Comparison of ENCODE assay signal across 2 cellular contexts in the genomic region with DNA sequence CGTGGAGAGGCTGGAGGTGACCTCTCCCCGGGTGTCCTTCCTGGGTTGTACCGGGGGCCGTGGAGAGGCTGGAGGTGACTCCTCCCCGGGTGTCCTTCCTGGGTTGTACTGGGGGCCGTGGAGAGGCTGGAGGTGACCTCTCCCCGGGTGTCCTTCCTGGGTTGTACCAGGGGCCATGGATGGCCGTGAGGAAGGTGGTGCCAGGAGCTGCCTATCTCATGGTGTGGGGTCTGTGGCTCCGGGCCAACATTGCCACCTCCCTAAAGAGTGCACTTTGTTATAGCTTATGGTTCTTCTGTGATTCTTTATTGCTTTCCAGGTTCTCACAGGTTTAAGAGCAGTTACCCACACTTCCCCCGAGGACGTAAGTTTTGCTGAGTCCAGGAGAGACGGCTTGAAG.
TF ChIP-seq lines count a peak whose summit lies in the region.

No MANE protein-coding gene starts in this region.

TF ChIP-seq in HepG2, 621 proteins besides CTCF, POLR2A, EP300 and RAD21 (continued from another document):
- TF ChIP-seq TBL1XR1 (IDR thresholded peaks at IDR 0.05; ENCODE audit: borderline replicate concordance, low read length, partially characterized antibody) (no peak), ZNF550 (CRISPR knock-in tag; IDR thresholded peaks at IDR 0.05; ENCODE audit: borderline replicate concordance) (no peak), JARID2 (CRISPR knock-in tag; IDR thresholded peaks at IDR 0.05; ENCODE audit: insufficient replicate concordance) (no peak), ZNF761 (CRISPR knock-in tag; conservative IDR thresholded peaks at IDR 0.05) (no peak), ASH2L (IDR thresholded peaks at IDR 0.05; ENCODE audit: insufficient read length, low read depth, low read length) (no peak), ZNF101 (CRISPR knock-in tag; IDR thresholded peaks at IDR 0.05; ENCODE audit: borderline replicate concordance, low read depth) (no peak), ZNF749 (CRISPR knock-in tag; IDR thresholded peaks at IDR 0.05; ENCODE audit: borderline replicate concordance) (no peak)
- TF ChIP-seq, protein P1, sequence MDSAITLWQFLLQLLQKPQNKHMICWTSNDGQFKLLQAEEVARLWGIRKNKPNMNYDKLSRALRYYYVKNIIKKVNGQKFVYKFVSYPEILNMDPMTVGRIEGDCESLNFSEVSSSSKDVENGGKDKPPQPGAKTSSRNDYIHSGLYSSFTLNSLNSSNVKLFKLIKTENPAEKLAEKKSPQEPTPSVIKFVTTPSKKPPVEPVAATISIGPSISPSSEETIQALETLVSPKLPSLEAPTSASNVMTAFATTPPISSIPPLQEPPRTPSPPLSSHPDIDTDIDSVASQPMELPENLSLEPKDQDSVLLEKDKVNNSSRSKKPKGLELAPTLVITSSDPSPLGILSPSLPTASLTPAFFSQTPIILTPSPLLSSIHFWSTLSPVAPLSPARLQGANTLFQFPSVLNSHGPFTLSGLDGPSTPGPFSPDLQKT (CRISPR knock-in tag; IDR thresholded peaks at IDR 0.05; ENCODE audit: borderline replicate concordance), result no peak

TF ChIP-seq in HEK293T, 16 proteins besides CTCF, POLR2A, EP300 and RAD21 (continued from another document):
- TF ChIP-seq TARDBP (IDR thresholded peaks at IDR 0.05) (no peak), FOXK2 (IDR thresholded peaks at IDR 0.05) (no peak), BHLHE40 (IDR thresholded peaks at IDR 0.05; ENCODE audit: borderline replicate concordance) (no peak)
